1 cellular context compared by ENCODE assay signal in genomic region chr2:116510117-116510671, GRCh38.
TF ChIP-seq lines count a peak whose summit lies in the region.

No MANE protein-coding gene starts in this region.

TF ChIP-seq in GM23338, 12 proteins besides CTCF, POLR2A, EP300 and RAD21 (continued from another document):
- TF ChIP-seq, protein P1, sequence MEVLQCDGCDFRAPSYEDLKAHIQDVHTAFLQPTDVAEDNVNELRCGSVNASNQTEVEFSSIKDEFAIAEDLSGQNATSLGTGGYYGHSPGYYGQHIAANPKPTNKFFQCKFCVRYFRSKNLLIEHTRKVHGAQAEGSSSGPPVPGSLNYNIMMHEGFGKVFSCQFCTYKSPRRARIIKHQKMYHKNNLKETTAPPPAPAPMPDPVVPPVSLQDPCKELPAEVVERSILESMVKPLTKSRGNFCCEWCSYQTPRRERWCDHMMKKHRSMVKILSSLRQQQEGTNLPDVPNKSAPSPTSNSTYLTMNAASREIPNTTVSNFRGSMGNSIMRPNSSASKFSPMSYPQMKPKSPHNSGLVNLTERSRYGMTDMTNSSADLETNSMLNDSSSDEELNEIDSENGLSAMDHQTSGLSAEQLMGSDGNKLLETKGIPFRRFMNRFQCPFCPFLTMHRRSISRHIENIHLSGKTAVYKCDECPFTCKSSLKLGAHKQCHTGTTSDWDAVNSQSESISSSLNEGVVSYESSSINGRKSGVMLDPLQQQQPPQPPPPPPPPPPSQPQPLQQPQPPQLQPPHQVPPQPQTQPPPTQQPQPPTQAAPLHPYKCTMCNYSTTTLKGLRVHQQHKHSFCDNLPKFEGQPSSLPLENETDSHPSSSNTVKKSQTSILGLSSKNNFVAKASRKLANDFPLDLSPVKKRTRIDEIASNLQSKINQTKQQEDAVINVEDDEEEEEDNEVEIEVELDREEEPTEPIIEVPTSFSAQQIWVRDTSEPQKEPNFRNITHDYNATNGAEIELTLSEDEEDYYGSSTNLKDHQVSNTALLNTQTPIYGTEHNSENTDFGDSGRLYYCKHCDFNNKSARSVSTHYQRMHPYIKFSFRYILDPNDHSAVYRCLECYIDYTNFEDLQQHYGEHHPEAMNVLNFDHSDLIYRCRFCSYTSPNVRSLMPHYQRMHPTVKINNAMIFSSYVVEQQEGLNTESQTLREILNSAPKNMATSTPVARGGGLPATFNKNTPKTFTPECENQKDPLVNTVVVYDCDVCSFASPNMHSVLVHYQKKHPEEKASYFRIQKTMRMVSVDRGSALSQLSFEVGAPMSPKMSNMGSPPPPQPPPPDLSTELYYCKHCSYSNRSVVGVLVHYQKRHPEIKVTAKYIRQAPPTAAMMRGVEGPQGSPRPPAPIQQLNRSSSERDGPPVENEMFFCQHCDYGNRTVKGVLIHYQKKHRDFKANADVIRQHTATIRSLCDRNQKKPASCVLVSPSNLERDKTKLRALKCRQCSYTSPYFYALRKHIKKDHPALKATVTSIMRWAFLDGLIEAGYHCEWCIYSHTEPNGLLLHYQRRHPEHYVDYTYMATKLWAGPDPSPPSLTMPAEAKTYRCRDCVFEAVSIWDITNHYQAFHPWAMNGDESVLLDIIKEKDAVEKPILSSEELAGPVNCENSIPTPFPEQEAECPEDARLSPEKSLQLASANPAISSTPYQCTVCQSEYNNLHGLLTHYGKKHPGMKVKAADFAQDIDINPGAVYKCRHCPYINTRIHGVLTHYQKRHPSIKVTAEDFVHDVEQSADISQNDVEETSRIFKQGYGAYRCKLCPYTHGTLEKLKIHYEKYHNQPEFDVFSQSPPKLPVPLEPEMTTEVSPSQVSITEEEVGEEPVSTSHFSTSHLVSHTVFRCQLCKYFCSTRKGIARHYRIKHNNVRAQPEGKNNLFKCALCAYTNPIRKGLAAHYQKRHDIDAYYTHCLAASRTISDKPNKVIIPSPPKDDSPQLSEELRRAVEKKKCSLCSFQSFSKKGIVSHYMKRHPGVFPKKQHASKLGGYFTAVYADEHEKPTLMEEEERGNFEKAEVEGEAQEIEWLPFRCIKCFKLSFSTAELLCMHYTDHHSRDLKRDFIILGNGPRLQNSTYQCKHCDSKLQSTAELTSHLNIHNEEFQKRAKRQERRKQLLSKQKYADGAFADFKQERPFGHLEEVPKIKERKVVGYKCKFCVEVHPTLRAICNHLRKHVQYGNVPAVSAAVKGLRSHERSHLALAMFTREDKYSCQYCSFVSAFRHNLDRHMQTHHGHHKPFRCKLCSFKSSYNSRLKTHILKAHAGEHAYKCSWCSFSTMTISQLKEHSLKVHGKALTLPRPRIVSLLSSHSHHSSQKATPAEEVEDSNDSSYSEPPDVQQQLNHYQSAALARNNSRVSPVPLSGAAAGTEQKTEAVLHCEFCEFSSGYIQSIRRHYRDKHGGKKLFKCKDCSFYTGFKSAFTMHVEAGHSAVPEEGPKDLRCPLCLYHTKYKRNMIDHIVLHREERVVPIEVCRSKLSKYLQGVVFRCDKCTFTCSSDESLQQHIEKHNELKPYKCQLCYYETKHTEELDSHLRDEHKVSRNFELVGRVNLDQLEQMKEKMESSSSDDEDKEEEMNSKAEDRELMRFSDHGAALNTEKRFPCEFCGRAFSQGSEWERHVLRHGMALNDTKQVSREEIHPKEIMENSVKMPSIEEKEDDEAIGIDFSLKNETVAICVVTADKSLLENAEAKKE (CRISPR knock-in tag; IDR thresholded peaks at IDR 0.05) = no peak
- TF ChIP-seq EZH2phosphoT487 (IDR thresholded peaks at IDR 0.05; ENCODE audit: unreplicated experiment) = no peak
- no peak for TF ChIP-seq CREB1 (CRISPR knock-in tag; IDR thresholded peaks at IDR 0.05; ENCODE audit: low read depth)
